ENCODE assay signal across 9 cellular contexts in the genomic region with DNA sequence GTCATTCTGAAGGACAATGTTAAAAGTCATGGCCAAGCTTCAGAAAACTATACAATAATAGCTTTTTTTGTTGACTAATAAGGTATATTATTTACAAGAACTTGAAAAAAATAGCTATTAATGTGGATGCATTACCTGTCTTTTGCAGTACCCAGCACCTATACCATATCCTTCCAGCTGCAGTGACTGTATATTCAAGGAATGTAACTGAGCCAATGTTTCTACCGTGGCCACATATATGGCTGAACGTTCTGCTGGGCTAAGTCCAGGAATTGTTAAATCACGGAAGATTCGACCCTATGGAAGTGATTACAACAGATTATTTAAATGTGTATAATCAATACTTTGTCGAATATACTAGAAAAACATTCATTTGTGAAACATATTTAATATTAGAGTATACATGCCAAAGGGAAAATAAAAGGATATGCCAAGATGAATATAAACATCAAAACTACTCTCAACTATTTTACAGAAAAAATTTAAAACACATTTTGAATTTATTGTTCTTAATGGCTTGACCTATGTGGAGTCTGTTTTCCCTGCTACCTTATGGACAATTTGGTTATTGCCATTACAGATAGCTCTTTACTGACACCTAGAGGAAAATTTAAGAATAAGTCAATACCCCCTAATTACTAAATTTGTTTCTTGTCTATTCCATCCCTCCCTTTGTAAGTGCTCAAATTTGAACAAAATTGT. TPM values are rescaled to one million over a fixed set of nuclear protein-coding genes. Genes with fewer than 3 reads are reported as not detected.
DNase-seq lines count a peak whose midpoint lies in the region; ATAC-seq and TF ChIP-seq lines count a peak whose summit lies in the region.
"Had no signal": no experiment of that assay in that cellular context is flagged by ENCODE, and none has a peak within 500 bp of the region (broad histone marks: within the 10 kb centered on the region; RNA-seq: fewer than 3 reads in every experiment).

No MANE protein-coding gene starts in this region.

- H3K18ac ChIP-seq in mesenchymal stem cell (ENCODE audit: low read depth in 1 of 2, low read length in 2 of 2): no peak overlapping the region

- TF ChIP-seq CTCF in OCI-LY3 (IDR thresholded peaks at IDR 0.05; ENCODE audit: low read depth, low read length): peak; percentile 67

- no peak overlapping the region for H2BK5ac ChIP-seq in mesenchymal stem cell (ENCODE audit: low read depth, low read length, poor library complexity, severe bottlenecking)

- H3K4ac ChIP-seq in mesenchymal stem cell (ENCODE audit: low read depth in 1 of 2, low read length in 2 of 2): no peak overlapping the region

- ATAC-seq in GM18861 (IDR thresholded peaks at IDR 0.05; ENCODE audit: unreplicated experiment) (no peak), HG02623 (IDR thresholded peaks at IDR 0.05; ENCODE audit: unreplicated experiment) (no peak)

- H2BK120ac ChIP-seq in mesenchymal stem cell (ENCODE audit: low read depth, low read length): no peak overlapping the region

- H3K27ac ChIP-seq in OCI-LY3 (ENCODE audit: low read length) (no peak overlapping the region), mesenchymal stem cell (ENCODE audit: low read length, poor library complexity, severe bottlenecking) (no peak overlapping the region)
- H3K27ac ChIP-seq: SJCRH30 had no signal

- H2BK15ac ChIP-seq in mesenchymal stem cell (ENCODE audit: low read depth, poor library complexity, severe bottlenecking): no peak overlapping the region

- H3K9ac ChIP-seq in OCI-LY3 (ENCODE audit: low read length): no peak overlapping the region
- H3K9ac ChIP-seq in mesenchymal stem cell (ENCODE audit: low read length): peak overlapping the region; percentile 57

- H3K4me3 ChIP-seq in OCI-LY3 (ENCODE audit: low read length): no peak overlapping the region
- no peak overlapping the region for H3K4me3 ChIP-seq in mesenchymal stem cell (ENCODE audit: insufficient read depth in 1 of 2, low read depth in 1 of 2, low read length in 2 of 2)
- H3K4me3 ChIP-seq: SJCRH30 had no signal

- H2AFZ ChIP-seq in OCI-LY3 (ENCODE audit: low read depth, low read length) (no peak overlapping the region), mesenchymal stem cell (ENCODE audit: low read depth, low read length) (no peak overlapping the region)

- no peaks in the 10 kb centered on the region for H3K79me2 ChIP-seq in OCI-LY3 (ENCODE audit: low read length)

- H3K36me3 ChIP-seq in OCI-LY3 (replicated peaks; ENCODE audit: low read depth, low read length) (peaks cover 3% of the 10 kb centered on the region), mesenchymal stem cell (ENCODE audit: control insufficient read depth in 1 of 2, insufficient read depth in 2 of 2, low read depth in 1 of 2, low read length in 2 of 2) (peaks cover 0 to 16% of the 10 kb centered on the region in 2 experiments)

- no peak overlapping the region for H2AK5ac ChIP-seq in mesenchymal stem cell (ENCODE audit: low read length, severe bottlenecking)

- DNase-seq in DMS53 treated with DMSO at 0.1 percent for 48 hours (lab: John Stamatoyannopoulos, UW; ENCODE audit: unreplicated experiment) (peak; percentile 34), HuH-7 (ENCODE audit: low spot score) (peak; percentile 39), dermis microvascular lymphatic vessel endothelial cell (ENCODE audit: low read depth in 2 of 2) (peak; percentile 56 to 69), mesenchymal stem cell (peak; percentile 67)
- no peak for DNase-seq in activated CD8-positive, alpha-beta memory T cell treated with anti-CD3 and anti-CD28 coated beads for 24 hours

- H3K4me2 ChIP-seq in OCI-LY3 (ENCODE audit: low read length) (no peak overlapping the region), mesenchymal stem cell (ENCODE audit: low read length, poor library complexity, severe bottlenecking) (no peak overlapping the region)

- no peaks in the 10 kb centered on the region for H3K4me1 ChIP-seq in OCI-LY3 (ENCODE audit: low read length)
- H3K4me1 ChIP-seq in mesenchymal stem cell (ENCODE audit: control insufficient read depth, insufficient read depth, low read depth, low read length): peaks cover 1% of the 10 kb centered on the region
- H3K4me1 ChIP-seq: SJCRH30 had no signal

- H3K27me3 ChIP-seq in OCI-LY3 (ENCODE audit: low read depth, low read length): no peaks in the 10 kb centered on the region
- no peaks in the 10 kb centered on the region for H3K27me3 ChIP-seq in mesenchymal stem cell (ENCODE audit: control insufficient read depth in 1 of 2, insufficient read depth in 1 of 2, low read length in 2 of 2)
- H3K27me3 ChIP-seq: SJCRH30 had no signal

- no peak overlapping the region for H3K14ac ChIP-seq in mesenchymal stem cell (ENCODE audit: low read length in 2 of 2)

- H3K23ac ChIP-seq in mesenchymal stem cell (ENCODE audit: low read length in 2 of 2): no peak overlapping the region

- no peaks in the 10 kb centered on the region for H4K20me1 ChIP-seq in OCI-LY3 (ENCODE audit: insufficient read depth, low read length)

- no peak overlapping the region for H2BK12ac ChIP-seq in mesenchymal stem cell (ENCODE audit: low read length in 2 of 2)

- H3K9me3 ChIP-seq in OCI-LY3 (ENCODE audit: insufficient read depth, low read length) (no peaks in the 10 kb centered on the region), mesenchymal stem cell (ENCODE audit: control insufficient read depth, low read length) (no peaks in the 10 kb centered on the region)
- H3K9me3 ChIP-seq: SJCRH30 had no signal

- no peak overlapping the region for H4K91ac ChIP-seq in mesenchymal stem cell (ENCODE audit: low read length)

- peaks cover 3% of the 10 kb centered on the region for H3K79me1 ChIP-seq in mesenchymal stem cell (replicated peaks; ENCODE audit: low read length, poor library complexity, severe bottlenecking)

- no peak overlapping the region for H4K8ac ChIP-seq in mesenchymal stem cell (ENCODE audit: low read length)

- 52% methylated on average over 2 of the region's 5 CpGs for WGBS in mesenchymal stem cell

RNA-seq across cellular contexts. Expression of a gene that starts 17.6 kb away (rescaled TPM):
- total RNA-seq in dermis microvascular lymphatic vessel endothelial cell: 14.7 and 16.6 TPM in 2 replicates
- polyA plus RNA-seq in mesenchymal stem cell (2013, experiment 1 of 2): 14.3 TPM
- polyA plus RNA-seq in mesenchymal stem cell (2013, experiment 2 of 2): 14.1 TPM

RNA-seq across cellular contexts. Expression of a gene that starts 18.1 kb away (rescaled TPM):
- 23.7 and 24.3 TPM in 2 replicates for total RNA-seq in dermis microvascular lymphatic vessel endothelial cell
- polyA plus RNA-seq in mesenchymal stem cell (2013, experiment 1 of 2): 22.0 TPM
- polyA plus RNA-seq in mesenchymal stem cell (2013, experiment 2 of 2): 22.1 TPM

RNA-seq across cellular contexts. Expression of a gene that starts 44.9 kb away (rescaled TPM):
- total RNA-seq in dermis microvascular lymphatic vessel endothelial cell: under 0.01 and 0.13 TPM in 2 replicates
- polyA plus RNA-seq in mesenchymal stem cell (2013, experiment 1 of 2): 0.17 TPM
- polyA plus RNA-seq in mesenchymal stem cell (2013, experiment 2 of 2): 0.14 TPM
- total RNA-seq: SJCRH30 had no signal
